26 cellular contexts compared by ENCODE assay signal in the genomic region with DNA sequence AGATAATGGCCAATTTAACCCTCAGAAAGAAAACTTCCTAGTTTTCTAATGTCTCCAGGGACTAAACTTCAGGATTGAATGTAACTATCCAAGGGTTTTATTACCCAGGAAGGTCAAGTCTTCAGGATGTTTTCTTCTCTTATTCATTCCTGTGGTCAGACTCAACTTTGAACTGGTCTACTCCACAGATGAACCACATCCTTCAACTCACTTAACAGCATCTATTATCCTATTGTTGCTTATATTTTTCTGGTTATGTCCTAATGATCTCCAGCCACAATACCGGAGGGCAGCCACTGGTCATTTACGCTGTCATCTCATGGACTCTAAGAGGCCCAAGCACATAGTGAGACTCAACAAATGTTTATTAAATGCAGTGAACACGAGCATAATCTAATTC. TPM values are rescaled to one million over a fixed set of nuclear protein-coding genes. Genes with fewer than 3 reads are reported as not detected.
A peak's percentile ranks its signal among the peaks of the same experiment; 100 is the strongest.
DNase-seq lines count a peak whose midpoint lies in the region; ATAC-seq and TF ChIP-seq lines count a peak whose summit lies in the region.
"Had no signal": no experiment of that assay in that cellular context is flagged by ENCODE, and none has a peak within 500 bp of the region (broad histone marks: within the 10 kb centered on the region; RNA-seq: fewer than 3 reads in every experiment).

No MANE protein-coding gene starts in this region.

- no peak overlapping the region for H3K4me3 ChIP-seq in AG10803 (ENCODE audit: low read length)
- no peak overlapping the region for H3K4me3 ChIP-seq in IMR-90 (ENCODE audit: insufficient read depth, low read depth, low read length)
- no peak overlapping the region for H3K4me3 ChIP-seq in astrocyte of the spinal cord (ENCODE audit: low read depth, low read length)
- H3K4me3 ChIP-seq: GM12878, ovary, SJCRH30, suprapubic skin had no signal

- no peaks in the 10 kb centered on the region for H3K36me3 Mint-ChIP-seq in type B pancreatic cell
- H3K36me3 Mint-ChIP-seq: activated naive CD8-positive, alpha-beta T cell treated with anti-CD3 and anti-CD28 coated beads for 36 hours; CD4-positive, alpha-beta memory T cell; stimulated activated naive B cell treated with anti-CD40 and anti-IgM and Interleukin-4, amounts not matched to agents 10 μg/mL and 1 μg/mL and 100 μg/mL, for 72 hours had no signal

- no peak overlapping the region for H2AK9ac ChIP-seq in IMR-90 (replicated peaks; ENCODE audit: low read depth, low read length, poor library complexity)

- H3K9me1 ChIP-seq in IMR-90 (ENCODE audit: insufficient read depth, low read length) = peaks cover 10% of the 10 kb centered on the region

- H3K4me1 ChIP-seq in IMR-90 (ENCODE audit: control insufficient read depth, insufficient read depth, low read length) = peaks cover 19% of the 10 kb centered on the region

- H3K9me3 Mint-ChIP-seq in type B pancreatic cell = peaks cover 1% of the 10 kb centered on the region
- H3K9me3 Mint-ChIP-seq: activated CD4-positive, alpha-beta T cell treated with anti-CD3 and anti-CD28 coated beads, Interleukin-2, amount 10 ng/mL, durations not matched to agents 24 days and 14 days; activated naive CD8-positive, alpha-beta T cell treated with anti-CD3 and anti-CD28 coated beads for 36 hours; nephron progenitor cell had no signal

- H3K4me1 Mint-ChIP-seq in type B pancreatic cell (ENCODE audit: unreplicated experiment) = peaks cover 21% of the 10 kb centered on the region
- H3K4me1 Mint-ChIP-seq: activated CD4-positive, alpha-beta T cell treated with anti-CD3 and anti-CD28 coated beads, Interleukin-2, amount 10 ng/mL, durations not matched to agents 24 days and 14 days; activated naive CD8-positive, alpha-beta T cell treated with anti-CD3 and anti-CD28 coated beads for 36 hours; CD4-positive, alpha-beta memory T cell; stimulated activated naive B cell treated with anti-CD40 and anti-IgM and Interleukin-4, amounts not matched to agents 10 μg/mL and 1 μg/mL and 100 μg/mL, for 72 hours had no signal

- no peak overlapping the region for H2BK120ac ChIP-seq in IMR-90 (ENCODE audit: low read depth, low read length)

- H4K8ac ChIP-seq in IMR-90 (ENCODE audit: low read depth in 2 of 2, low read length in 2 of 2) = no peak overlapping the region

- H3K14ac ChIP-seq in IMR-90 (replicated peaks; ENCODE audit: low read depth, low read length) = no peak overlapping the region; the same call in 1 of the 2 replicates

- no peak overlapping the region for H2BK15ac ChIP-seq in IMR-90 (ENCODE audit: low read depth, low read length)

- BruUV-seq in IMR-90 (replicated peaks; lab: Mats Ljungman, UMichigan) = no TSS peak

- peaks cover 7% of the 10 kb centered on the region; the same call in 1 of the 2 replicates for H4K20me1 ChIP-seq in IMR-90 (ENCODE audit: insufficient read depth, low read length)

- no peak overlapping the region for H3K27ac ChIP-seq in IMR-90 (ENCODE audit: insufficient read depth, low read length)
- H3K27ac ChIP-seq: ovary, SJCRH30, suprapubic skin had no signal

- TF ChIP-seq CTCF in AG10803 (conservative IDR thresholded peaks at IDR 0.05; ENCODE audit: low read length) (no peak), IMR-90 (conservative IDR thresholded peaks at IDR 0.05; ENCODE audit: low read depth, low read length) (no peak), astrocyte of the spinal cord (IDR thresholded peaks at IDR 0.05; ENCODE audit: low read depth, low read length) (no peak), type B pancreatic cell (conservative IDR thresholded peaks at IDR 0.05) (no peak)

- no peaks in the 10 kb centered on the region for H3K9me3 ChIP-seq in IMR-90 (ENCODE audit: control insufficient read depth, insufficient read depth, low read length)
- H3K9me3 ChIP-seq: ovary, SJCRH30, suprapubic skin had no signal

- H3K9ac ChIP-seq in IMR-90 (ENCODE audit: low read depth, low read length) = no peak overlapping the region

- H3K27me3 Mint-ChIP-seq in type B pancreatic cell = no peaks in the 10 kb centered on the region

- H2BK5ac ChIP-seq in IMR-90 (ENCODE audit: low read depth, low read length, poor library complexity, severe bottlenecking) = no peak overlapping the region

- no peak overlapping the region for H2AFZ ChIP-seq in IMR-90 (replicated peaks; ENCODE audit: low read length, poor library complexity)

- ATAC-seq in IMR-90 (ENCODE audit: low read depth) = no peak
- no peak for ATAC-seq in GM21390 (IDR thresholded peaks at IDR 0.05; ENCODE audit: unreplicated experiment)
- ATAC-seq: GM12878; stimulated activated naive B cell treated with anti-CD40 and anti-IgM and Interleukin-4, amounts not matched to agents 10 μg/mL and 1 μg/mL and 100 μg/mL, for 72 hours had no signal

- no peak overlapping the region for H3K56ac ChIP-seq in IMR-90 (ENCODE audit: extremely low read depth, insufficient read depth, low read length)

- POLR2A ChIA-PET in IMR-90 (lab: Charles Lee; ENCODE audit: unreplicated experiment) = no interaction called here

- H4K5ac ChIP-seq in IMR-90 (ENCODE audit: low read depth, low read length) = no peak overlapping the region

- H2BK20ac ChIP-seq in IMR-90 (ENCODE audit: low read depth, low read length) = 0 out of 2 replicates have a peak overlapping the region, but pooled peaks have one; percentile 6

- in situ Hi-C loops in IMR-90 (cut with MboI; ENCODE audit: low sequenced_read_pairs) (no loop called here), astrocyte of the spinal cord (cut with HindIII; ENCODE audit: low sequenced_read_pairs) (no loop called here)

- no peak overlapping the region for H3K4me2 ChIP-seq in IMR-90 (ENCODE audit: low read depth, low read length)

- no peak overlapping the region for H4K91ac ChIP-seq in IMR-90 (ENCODE audit: insufficient read depth, low read depth, low read length)

- no peak overlapping the region for H2AK5ac ChIP-seq in IMR-90 (ENCODE audit: low read depth, low read length)

- CTCF ChIA-PET in IMR-90 (lab: Yijun Ruan, JAX) = no interaction called here

- H3K23ac ChIP-seq in IMR-90 (ENCODE audit: low read depth, low read length) = no peak overlapping the region

- H3K79me1 ChIP-seq in IMR-90 (ENCODE audit: low read depth in 1 of 2, low read length in 2 of 2) = no peaks in the 10 kb centered on the region

- no peak for TF ChIP-seq RAD21 in IMR-90 (IDR thresholded peaks at IDR 0.05; ENCODE audit: low read length)

- DNase-seq in AG10803 (ENCODE audit: low read depth) (peak; percentile 30), IMR-90 (peak; percentile 40), astrocyte of the spinal cord (ENCODE audit: low read depth, low spot score) (peak; percentile 50), kidney tubule cell (ENCODE audit: low spot score) (peak; percentile 67), NCI-H1694 treated with DMSO at 0.1 percent for 48 hours (lab: John Stamatoyannopoulos, UW) (no peak), hippocampal formation (lab: John Stamatoyannopoulos, UW) (no peak), type B pancreatic cell (ENCODE audit: extremely low spot score, unreplicated experiment) (no peak)
- DNase-seq: 8988T; activated CD4-positive, alpha-beta T cell treated with anti-CD3 and anti-CD28 coated beads, Interleukin-2, amount 10 ng/mL, durations not matched to agents 24 days and 14 days; activated effector memory CD4-positive, alpha-beta T cell treated with Interleukin-2 at 50 U/mL for 16 hours; activated naive CD8-positive, alpha-beta T cell treated with anti-CD3 and anti-CD28 coated beads for 36 hours; CD4-positive, alpha-beta memory T cell; central memory CD4-positive, alpha-beta T cell; DMS 273 treated with DMSO at 0.1 percent for 48 hours; KG1; mammary epithelial cell; NCI-H2029 treated with DMSO at 0.1 percent for 48 hours; NCI-H69; nephron progenitor cell; ovary; SJCRH30; stimulated activated naive B cell treated with anti-CD40 and anti-IgM and Interleukin-4, amounts not matched to agents 10 μg/mL and 1 μg/mL and 100 μg/mL, for 72 hours had no signal

- H3K4ac ChIP-seq in IMR-90 (ENCODE audit: low read depth, low read length) = peak overlapping the region; percentile 31; the same call in 1 of the 2 replicates

- H3K27ac Mint-ChIP-seq in type B pancreatic cell = no peak overlapping the region
- H3K27ac Mint-ChIP-seq: activated CD4-positive, alpha-beta T cell treated with anti-CD3 and anti-CD28 coated beads, Interleukin-2, amount 10 ng/mL, durations not matched to agents 24 days and 14 days; activated naive CD8-positive, alpha-beta T cell treated with anti-CD3 and anti-CD28 coated beads for 36 hours; CD4-positive, alpha-beta memory T cell; nephron progenitor cell; stimulated activated naive B cell treated with anti-CD40 and anti-IgM and Interleukin-4, amounts not matched to agents 10 μg/mL and 1 μg/mL and 100 μg/mL, for 72 hours had no signal

- no peak overlapping the region for H3K4me3 Mint-ChIP-seq in type B pancreatic cell
- H3K4me3 Mint-ChIP-seq: activated CD4-positive, alpha-beta T cell treated with anti-CD3 and anti-CD28 coated beads, Interleukin-2, amount 10 ng/mL, durations not matched to agents 24 days and 14 days; activated naive CD8-positive, alpha-beta T cell treated with anti-CD3 and anti-CD28 coated beads for 36 hours; CD4-positive, alpha-beta memory T cell; nephron progenitor cell; stimulated activated naive B cell treated with anti-CD40 and anti-IgM and Interleukin-4, amounts not matched to agents 10 μg/mL and 1 μg/mL and 100 μg/mL, for 72 hours had no signal

- H3K27me3 ChIP-seq in IMR-90 (ENCODE audit: control insufficient read depth, insufficient read depth, low read length) = no peaks in the 10 kb centered on the region; the same call in 1 of the 2 replicates
- H3K27me3 ChIP-seq: ovary, SJCRH30, suprapubic skin had no signal

- dilution Hi-C loops in IMR-90 (cut with HindIII; ENCODE audit: low sequenced_read_pairs, unreplicated experiment) = no loop called here

- no peaks in the 10 kb centered on the region for H3K36me3 ChIP-seq in IMR-90 (ENCODE audit: control insufficient read depth, insufficient read depth, low read length)
- H3K36me3 ChIP-seq: ovary, SJCRH30, suprapubic skin had no signal

- no peak for TF ChIP-seq POLR2A in IMR-90 (IDR thresholded peaks at IDR 0.05; ENCODE audit: low read depth, low read length)

- intact Hi-C loops in IMR-90 (cut with micrococcal nuclease) = no loop called here

- H3K18ac ChIP-seq in IMR-90 (ENCODE audit: low read depth, low read length) = no peak overlapping the region

- 74% methylated on average over 2 of the region's 3 CpGs; no CpG with 5 or more reads in 1 of the 2 experiments for WGBS in IMR-90 (ENCODE audit: extremely low coverage in 2 of 2, insufficient read length in 1 of 2), 2 experiments

TF ChIP-seq in IMR-90, 13 proteins besides CTCF, POLR2A, EP300 and RAD21:
- TF ChIP-seq MAFK (IDR thresholded peaks at IDR 0.05; ENCODE audit: low read depth, low read length) = no peak

RNA-seq across cellular contexts. Expression of gene LIFR, which starts 47.2 kb away (rescaled TPM):
- total RNA-seq in IMR-90 (2012; rRNA removed) (10.4 and 13.9 TPM in 2 replicates), type B pancreatic cell (ENCODE audit: low replicate concordance) (15.6 and 32.7 TPM in 2 replicates)
- polyA plus RNA-seq in IMR-90 (2012; rRNA removed) = 1.6 and 1.9 TPM in 2 replicates
- 0.35 and 0.54 TPM in 2 replicates for polyA plus RNA-seq in IMR-90 (2012; cell fraction: cytosol; rRNA removed)
- polyA plus RNA-seq in IMR-90 (2012; cell fraction: nucleus; rRNA removed; ENCODE audit: low replicate concordance) = 0.50 and 4.3 TPM in 2 replicates
- total RNA-seq: activated CD8-positive, alpha-beta memory T cell treated with anti-CD3 and anti-CD28 coated beads for 36 hours; activated naive CD8-positive, alpha-beta T cell treated with anti-CD3 and anti-CD28 coated beads for 36 hours had no signal
- polyA plus RNA-seq: CD4-positive, alpha-beta memory T cell; GM12878 had no signal

Comparison
In these comparisons a context has a peak if more than half of its experiments do, and no peak if none do; other contexts are left out.
1. DNase-seq: peak in AG10803 (single experiment), IMR-90 (single experiment), astrocyte of the spinal cord (single experiment) and kidney tubule cell (single experiment); none in NCI-H1694 treated with DMSO at 0.1 percent for 48 hours (single experiment), hippocampal formation (0 of 2) and type B pancreatic cell (single experiment).